Comparison of ENCODE assay signal across 10 cellular contexts in genomic region chr10:32298066-32298812, GRCh38. TPM values are rescaled to one million over a fixed set of nuclear protein-coding genes. Genes with fewer than 3 reads are reported as not detected.
DNase-seq lines count a peak whose midpoint lies in the region; ATAC-seq and TF ChIP-seq lines count a peak whose summit lies in the region.
"Had no signal": no experiment of that assay in that cellular context is flagged by ENCODE, and none has a peak within 500 bp of the region (broad histone marks: within the 10 kb centered on the region; RNA-seq: fewer than 3 reads in every experiment).

No MANE protein-coding gene starts in this region.

- peaks cover 19% of the 10 kb centered on the region for H3K36me3 Mint-ChIP-seq in activated T-cell treated with anti-CD3 and anti-CD28 coated beads, Interleukin-2, amount 50 U/mL, for 4 hours (ENCODE audit: insufficient read depth)
- H3K36me3 Mint-ChIP-seq in mesothelial cell of epicardium, result peaks cover 26% of the 10 kb centered on the region

- H3K27ac Mint-ChIP-seq in mesothelial cell of epicardium, result no peak overlapping the region

- H3K9me3 Mint-ChIP-seq in activated T-cell treated with anti-CD3 and anti-CD28 coated beads, Interleukin-2, amount 50 U/mL, for 4 hours, result no peaks in the 10 kb centered on the region
- H3K9me3 Mint-ChIP-seq in mesothelial cell of epicardium, result no peaks in the 10 kb centered on the region

- H3K4me1 ChIP-seq in skeletal muscle satellite cell (ENCODE audit: control insufficient read depth, insufficient read depth, low read length), result peaks cover 15% of the 10 kb centered on the region
- H3K4me1 ChIP-seq: BLaER1 had no signal

- no peak for TF ChIP-seq CTCF in mesothelial cell of epicardium (IDR thresholded peaks at IDR 0.05; ENCODE audit: unreplicated experiment)

- no peaks in the 10 kb centered on the region for H3K9me3 ChIP-seq in skeletal muscle satellite cell (replicated peaks; ENCODE audit: low read length)

- H3K4me3 Mint-ChIP-seq in activated T-cell treated with anti-CD3 and anti-CD28 coated beads, Interleukin-2, amount 50 U/mL, for 4 hours, result peak overlapping the region; percentile 33
- H3K4me3 Mint-ChIP-seq in mesothelial cell of epicardium, result no peak overlapping the region

- H3K36me3 ChIP-seq in skeletal muscle satellite cell (ENCODE audit: insufficient read depth, low read length), result peaks cover 14% of the 10 kb centered on the region

- H3K4me3 ChIP-seq in skeletal muscle satellite cell (ENCODE audit: low read length), result no peak overlapping the region
- H3K4me3 ChIP-seq: BLaER1 had no signal

- H3K4me1 Mint-ChIP-seq in activated T-cell treated with anti-CD3 and anti-CD28 coated beads, Interleukin-2, amount 50 U/mL, for 4 hours (ENCODE audit: low read depth), result peaks cover 64% of the 10 kb centered on the region
- H3K4me1 Mint-ChIP-seq in mesothelial cell of epicardium, result no peaks in the 10 kb centered on the region

- H3K27me3 ChIP-seq in skeletal muscle satellite cell (ENCODE audit: control insufficient read depth, insufficient read depth, low read length), result no peaks in the 10 kb centered on the region
- H3K27me3 ChIP-seq: BLaER1 had no signal

- peak overlapping the region; percentile 30 for H3K9ac ChIP-seq in skeletal muscle satellite cell (ENCODE audit: low read depth, low read length)
- H3K9ac ChIP-seq: BLaER1 had no signal

- no peak for ATAC-seq in activated T-cell treated with anti-CD3 and anti-CD28 coated beads, Interleukin-2, amount 50 U/mL, for 4 hours
- ATAC-seq in SK-N-SH treated with all-trans-retinoic acid at 6 μM for 48 hours, result peak; percentile 88

- peak overlapping the region; percentile 62 for H3K4me2 ChIP-seq in skeletal muscle satellite cell (ENCODE audit: low read length)
- H3K4me2 ChIP-seq: BLaER1 had no signal

- no peak for DNase-seq in activated T-cell treated with anti-CD3 and anti-CD28 coated beads, Interleukin-2, amount 50 U/mL, for 4 hours
- no peak for DNase-seq in activated T-cell treated with anti-CD3 and anti-CD28 coated beads, Interleukin-2, amount 50 U/mL, for 48 hours
- DNase-seq in fibroblast of gingiva (ENCODE audit: low read depth), result peak; percentile 68
- no peak for DNase-seq in stimulated activated CD4-positive, alpha-beta T cell treated with anti-CD3 and anti-CD28 coated beads, Interleukin-2, amount 100 ng/mL, for 48 hours
- no peak for DNase-seq in kidney glomerular epithelial cell (lab: John Stamatoyannopoulos, UW)
- no peak for DNase-seq in mesothelial cell of epicardium (ENCODE audit: low spot score in 2 of 2, unreplicated experiment in 2 of 2)
- DNase-seq: activated CD4-positive, alpha-beta T cell treated with anti-CD3 and anti-CD28 coated beads, Interleukin-2, amount 50 U/mL, for 1 hour had no signal

- no peaks in the 10 kb centered on the region for H3K27me3 Mint-ChIP-seq in activated T-cell treated with anti-CD3 and anti-CD28 coated beads, Interleukin-2, amount 50 U/mL, for 4 hours (ENCODE audit: low read depth)
- H3K27me3 Mint-ChIP-seq in mesothelial cell of epicardium (ENCODE audit: low read depth), result no peaks in the 10 kb centered on the region

TF ChIP-seq in SK-N-SH treated with all-trans-retinoic acid at 6 μM for 48 hours, 23 proteins besides CTCF, POLR2A, EP300 and RAD21:
- TF ChIP-seq ZC3H10 (CRISPR knock-in tag; IDR thresholded peaks at IDR 0.05) (peak; percentile 39; the same call in 1 of the 2 replicates), TSHZ2 (CRISPR knock-in tag; IDR thresholded peaks at IDR 0.05) (no peak), ZFP3 (CRISPR knock-in tag; IDR thresholded peaks at IDR 0.05) (no peak), ISL1 (CRISPR knock-in tag; IDR thresholded peaks at IDR 0.05) (no peak), ZFP30 (CRISPR knock-in tag; IDR thresholded peaks at IDR 0.05) (no peak), ARNTL (CRISPR knock-in tag; IDR thresholded peaks at IDR 0.05; ENCODE audit: borderline replicate concordance, low read depth) (no peak), ESRRG (CRISPR knock-in tag; IDR thresholded peaks at IDR 0.05) (no peak), TOX (CRISPR knock-in tag; IDR thresholded peaks at IDR 0.05; ENCODE audit: borderline replicate concordance) (peak; percentile 75; the same call in 1 of the 2 replicates), ZNF8 (CRISPR knock-in tag; IDR thresholded peaks at IDR 0.05) (no peak), GLIS3 (CRISPR knock-in tag; IDR thresholded peaks at IDR 0.05) (no peak), CSDC2 (CRISPR knock-in tag; IDR thresholded peaks at IDR 0.05) (no peak), BACH2 (CRISPR knock-in tag; IDR thresholded peaks at IDR 0.05; ENCODE audit: borderline replicate concordance) (no peak)
- TF ChIP-seq, protein P1, sequence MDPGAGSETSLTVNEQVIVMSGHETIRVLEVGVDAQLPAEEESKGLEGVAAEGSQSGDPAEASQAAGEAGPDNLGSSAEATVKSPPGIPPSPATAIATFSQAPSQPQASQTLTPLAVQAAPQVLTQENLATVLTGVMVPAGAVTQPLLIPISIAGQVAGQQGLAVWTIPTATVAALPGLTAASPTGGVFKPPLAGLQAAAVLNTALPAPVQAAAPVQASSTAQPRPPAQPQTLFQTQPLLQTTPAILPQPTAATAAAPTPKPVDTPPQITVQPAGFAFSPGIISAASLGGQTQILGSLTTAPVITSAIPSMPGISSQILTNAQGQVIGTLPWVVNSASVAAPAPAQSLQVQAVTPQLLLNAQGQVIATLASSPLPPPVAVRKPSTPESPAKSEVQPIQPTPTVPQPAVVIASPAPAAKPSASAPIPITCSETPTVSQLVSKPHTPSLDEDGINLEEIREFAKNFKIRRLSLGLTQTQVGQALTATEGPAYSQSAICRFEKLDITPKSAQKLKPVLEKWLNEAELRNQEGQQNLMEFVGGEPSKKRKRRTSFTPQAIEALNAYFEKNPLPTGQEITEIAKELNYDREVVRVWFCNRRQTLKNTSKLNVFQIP (CRISPR knock-in tag; IDR thresholded peaks at IDR 0.05; ENCODE audit: borderline replicate concordance, low read depth), result no peak

RNA-seq across cellular contexts. Expression of gene EPC1, which starts 48.7 kb away (rescaled TPM):
- 10 to 100 TPM; 44.9 to 53.5 (median 46.0) TPM for total RNA-seq in activated T-cell treated with anti-CD3 and anti-CD28 coated beads, Interleukin-2, amount 50 U/mL, for 4 hours
- 16.8 and 18.3 TPM in 2 replicates for total RNA-seq in skeletal muscle satellite cell (2012; rRNA removed)
- total RNA-seq in mesothelial cell of epicardium, result 55.7 to 62.7 TPM (median 57.8 TPM) in 3 replicates
